9 cellular contexts compared by ENCODE assay signal in the genomic region with DNA sequence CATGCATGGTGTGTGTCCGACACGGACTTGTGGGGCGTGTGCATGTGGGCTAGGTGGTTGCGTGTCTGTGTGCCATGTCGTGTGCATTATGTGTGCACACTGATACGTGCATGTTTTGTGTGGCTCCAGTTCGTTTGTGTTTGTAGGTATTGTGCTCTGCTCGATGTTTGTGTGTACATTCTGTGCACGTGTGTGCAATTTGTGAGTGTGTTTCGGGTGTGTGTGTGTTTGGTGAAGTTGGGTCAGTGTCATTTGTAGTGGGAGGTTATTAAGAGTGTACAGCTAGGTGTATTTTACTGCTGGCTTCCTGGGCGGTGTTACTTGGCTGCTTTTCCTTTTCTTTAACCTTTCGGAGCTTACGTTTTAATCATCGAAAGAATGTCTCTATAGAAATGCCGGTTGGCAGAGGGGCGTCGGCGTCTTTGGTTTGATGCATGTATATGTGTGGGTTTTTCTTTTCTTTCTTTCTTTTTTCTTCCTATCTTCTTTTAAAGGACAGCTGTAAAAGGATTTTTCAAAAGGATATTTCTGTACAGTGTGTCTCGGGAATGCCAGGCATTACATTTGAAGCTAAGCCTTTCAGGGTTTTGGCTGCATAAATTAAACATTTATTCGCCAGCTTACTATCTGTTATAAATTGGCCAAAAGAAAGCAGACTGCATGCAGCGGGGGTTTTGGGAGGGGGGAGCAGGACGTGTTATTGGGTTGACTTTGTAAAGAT. TPM values are rescaled to one million over a fixed set of nuclear protein-coding genes. Genes with fewer than 3 reads are reported as not detected.
A peak's percentile ranks its signal among the peaks of the same experiment; 100 is the strongest.
DNase-seq lines count a peak whose midpoint lies in the region; ATAC-seq and TF ChIP-seq lines count a peak whose summit lies in the region.
"Had no signal": no experiment of that assay in that cellular context is flagged by ENCODE, and none has a peak within 500 bp of the region (broad histone marks: within the 10 kb centered on the region; RNA-seq: fewer than 3 reads in every experiment).

No MANE protein-coding gene starts in this region.

- peaks cover 27% of the 10 kb centered on the region for H3F3A ChIP-seq in neural progenitor cell (ENCODE audit: low read depth)

- 10 to 15% methylated on average over 21 to 22 of the region's 22 CpGs for WGBS in esophagus squamous epithelium, 2 donors

- H3K36me3 Mint-ChIP-seq in neural progenitor cell = no peaks in the 10 kb centered on the region
- peaks cover 2% of the 10 kb centered on the region for H3K36me3 Mint-ChIP-seq in activated naive CD4-positive, alpha-beta T cell treated with anti-CD3 and anti-CD28 coated beads, Interleukin-2, amount 10 ng/mL, durations not matched to agents 7 days and 5 days

- peak overlapping the region in 3 of 11 experiments; percentile 66 to 77 (median 75); a peak in 5 of 22 replicates for H3K9ac ChIP-seq in BLaER1 treated with 17β-estradiol and CSF1 and Interleukin-3, amounts not matched to agents 10 nM and 100 nM
- H3K9ac ChIP-seq in neural progenitor cell = no peak overlapping the region

- peak; percentile 75 for DNase-seq in NCI-H2171 treated with DMSO at 0.1 percent for 48 hours (lab: John Stamatoyannopoulos, UW)
- DNase-seq in esophagus squamous epithelium (lab: John Stamatoyannopoulos, UW) = no peak
- DNase-seq in neural progenitor cell (ENCODE audit: low spot score) = peak; percentile 67
- DNase-seq in activated naive CD4-positive, alpha-beta T cell treated with anti-CD3 and anti-CD28 coated beads, Interleukin-2, amount 10 ng/mL, durations not matched to agents 7 days and 5 days = no peak
- no peak for DNase-seq in activated T-cell treated with anti-CD3 and anti-CD28 coated beads for 4 hours
- DNase-seq: T-cell had no signal

- no peak overlapping the region for H3K4me3 Mint-ChIP-seq in neural progenitor cell
- no peak overlapping the region for H3K4me3 Mint-ChIP-seq in activated naive CD4-positive, alpha-beta T cell treated with anti-CD3 and anti-CD28 coated beads, Interleukin-2, amount 10 ng/mL, durations not matched to agents 7 days and 5 days
- H3K4me3 Mint-ChIP-seq: T-cell had no signal

- TF ChIP-seq CTCF in esophagus squamous epithelium (IDR thresholded peaks at IDR 0.05) (no peak), neural progenitor cell (IDR thresholded peaks at IDR 0.05) (no peak)

- peak overlapping the region; percentile 80 for H2AFZ ChIP-seq in neural progenitor cell (replicated peaks)

- H3K4me1 Mint-ChIP-seq in neural progenitor cell = peaks cover 44% of the 10 kb centered on the region
- peaks cover 6% of the 10 kb centered on the region for H3K4me1 Mint-ChIP-seq in activated naive CD4-positive, alpha-beta T cell treated with anti-CD3 and anti-CD28 coated beads, Interleukin-2, amount 10 ng/mL, durations not matched to agents 7 days and 5 days

- no peak overlapping the region for H3K27ac Mint-ChIP-seq in neural progenitor cell
- H3K27ac Mint-ChIP-seq in activated naive CD4-positive, alpha-beta T cell treated with anti-CD3 and anti-CD28 coated beads, Interleukin-2, amount 10 ng/mL, durations not matched to agents 7 days and 5 days = no peak overlapping the region
- H3K27ac Mint-ChIP-seq: T-cell had no signal

- no peaks in the 10 kb centered on the region for H3K79me2 ChIP-seq in neural progenitor cell (ENCODE audit: low read depth)

- peaks cover 0 to 9% (median 5%) of the 10 kb centered on the region in 11 experiments; a peak in 10 of 22 replicates for H3K9me3 ChIP-seq in BLaER1 treated with 17β-estradiol and CSF1 and Interleukin-3, amounts not matched to agents 10 nM and 100 nM (replicated peaks in 1 of 11)
- H3K9me3 ChIP-seq in esophagus squamous epithelium (no peaks in the 10 kb centered on the region), neural progenitor cell (ENCODE audit: low read depth) (no peaks in the 10 kb centered on the region)

- H3K27me3 ChIP-seq in BLaER1 treated with 17β-estradiol and CSF1 and Interleukin-3, amounts not matched to agents 10 nM and 100 nM = peaks cover 13 to 26% (median 21%) of the 10 kb centered on the region in 11 experiments
- H3K27me3 ChIP-seq in esophagus squamous epithelium (peaks cover 0 to 53% (median 0%) of the 10 kb centered on the region in 4 donors), neural progenitor cell (peaks cover 45% of the 10 kb centered on the region)

- no peaks in the 10 kb centered on the region for H3K36me3 ChIP-seq in BLaER1 treated with 17β-estradiol and CSF1 and Interleukin-3, amounts not matched to agents 10 nM and 100 nM
- H3K36me3 ChIP-seq in esophagus squamous epithelium = no peaks in the 10 kb centered on the region
- no peaks in the 10 kb centered on the region for H3K36me3 ChIP-seq in neural progenitor cell

- H3K27ac ChIP-seq in BLaER1 treated with 17β-estradiol and CSF1 and Interleukin-3, amounts not matched to agents 10 nM and 100 nM = no peak overlapping the region
- H3K27ac ChIP-seq in esophagus squamous epithelium = peak overlapping the region in 3 of 4 donors; percentile 59 to 94 (median 85)
- no peak overlapping the region for H3K27ac ChIP-seq in neural progenitor cell

- ATAC-seq in HG03521 (IDR thresholded peaks at IDR 0.05; ENCODE audit: unreplicated experiment) (no peak), HG03175 (IDR thresholded peaks at IDR 0.05; ENCODE audit: unreplicated experiment) (no peak)
- ATAC-seq: T-cell had no signal

- H3K4me2 ChIP-seq in BLaER1 treated with 17β-estradiol and CSF1 and Interleukin-3, amounts not matched to agents 10 nM and 100 nM = peak overlapping the region; percentile 61 to 85 (median 77); a peak in 19 of 22 replicates
- H3K4me2 ChIP-seq in neural progenitor cell = peak overlapping the region; percentile 73

- H3K9me3 Mint-ChIP-seq in neural progenitor cell = no peaks in the 10 kb centered on the region
- H3K9me3 Mint-ChIP-seq in activated naive CD4-positive, alpha-beta T cell treated with anti-CD3 and anti-CD28 coated beads, Interleukin-2, amount 10 ng/mL, durations not matched to agents 7 days and 5 days = no peaks in the 10 kb centered on the region

- H3K4me1 ChIP-seq in BLaER1 treated with 17β-estradiol and CSF1 and Interleukin-3, amounts not matched to agents 10 nM and 100 nM = peaks cover 9 to 38% (median 15%) of the 10 kb centered on the region in 10 experiments; a peak in 19 of 20 replicates
- H3K4me1 ChIP-seq in esophagus squamous epithelium = peaks cover 2 to 20% (median 5%) of the 10 kb centered on the region in 3 donors
- H3K4me1 ChIP-seq in neural progenitor cell = peaks cover 24% of the 10 kb centered on the region

- intact Hi-C loops in esophagus squamous epithelium (cut with DNase I) = no loop called here

- no peaks in the 10 kb centered on the region for H4K20me1 ChIP-seq in BLaER1 treated with 17β-estradiol and CSF1 and Interleukin-3, amounts not matched to agents 10 nM and 100 nM
- H4K20me1 ChIP-seq in neural progenitor cell (ENCODE audit: low read depth) = no peaks in the 10 kb centered on the region

- CTCF ChIA-PET in activated naive CD4-positive, alpha-beta T cell treated with anti-CD3 and anti-CD28 coated beads, Interleukin-2, amount 10 ng/mL, durations not matched to agents 7 days and 5 days (lab: Charles Lee) = no interaction called here

- no peak for TF ChIP-seq POLR2A in esophagus squamous epithelium (IDR thresholded peaks at IDR 0.05)

- peak overlapping the region in 8 of 10 experiments; percentile 60 to 77 (median 69); a peak in 17 of 20 replicates for H3K4me3 ChIP-seq in BLaER1 treated with 17β-estradiol and CSF1 and Interleukin-3, amounts not matched to agents 10 nM and 100 nM
- peak overlapping the region; percentile 19 to 80 (median 62) for H3K4me3 ChIP-seq in esophagus squamous epithelium
- peak overlapping the region; percentile 78 for H3K4me3 ChIP-seq in neural progenitor cell

- H3K27me3 Mint-ChIP-seq in neural progenitor cell (ENCODE audit: insufficient read depth, low read depth) = peaks cover 3% of the 10 kb centered on the region
- no peaks in the 10 kb centered on the region for H3K27me3 Mint-ChIP-seq in activated naive CD4-positive, alpha-beta T cell treated with anti-CD3 and anti-CD28 coated beads, Interleukin-2, amount 10 ng/mL, durations not matched to agents 7 days and 5 days

RNA-seq across cellular contexts. Expression of a gene that starts 1.3 kb away (rescaled TPM):
- under 1 TPM in 3 of 4 donors, not detected in 1; 0.18 to 0.57 (median 0.18) TPM for total RNA-seq in esophagus squamous epithelium
- total RNA-seq in neural progenitor cell (ENCODE audit: low replicate concordance) = 2.7 and 5.1 TPM in 2 replicates
- total RNA-seq: T-cell had no signal

Comparison
In these comparisons a context has a peak if more than half of its experiments do, and no peak if none do; other contexts are left out.
1. H3K27ac ChIP-seq: peak in esophagus squamous epithelium (3 of 4); none in BLaER1 treated with 17β-estradiol and CSF1 and Interleukin-3, amounts not matched to agents 10 nM and 100 nM (0 of 11) and neural progenitor cell (single experiment).
2. DNase-seq: peak in NCI-H2171 treated with DMSO at 0.1 percent for 48 hours (single experiment) and neural progenitor cell (single experiment); none in esophagus squamous epithelium (single experiment), activated naive CD4-positive, alpha-beta T cell treated with anti-CD3 and anti-CD28 coated beads, Interleukin-2, amount 10 ng/mL, durations not matched to agents 7 days and 5 days (single experiment) and activated T-cell treated with anti-CD3 and anti-CD28 coated beads for 4 hours (single experiment).
3. Peak in every context shown above with its lines, with median percentiles within 50 percentile points of each other: H3K4me3 ChIP-seq.